In genomic region chr2:170744248-170745002, GRCh38 we compare ENCODE assay signal across 16 cellular contexts. TPM values are rescaled to one million over a fixed set of nuclear protein-coding genes. Genes with fewer than 3 reads are reported as not detected.
DNase-seq lines count a peak whose midpoint lies in the region; ATAC-seq and TF ChIP-seq lines count a peak whose summit lies in the region.
"Had no signal": no experiment of that assay in that cellular context is flagged by ENCODE, and none has a peak within 500 bp of the region (broad histone marks: within the 10 kb centered on the region; RNA-seq: fewer than 3 reads in every experiment).

No MANE protein-coding gene starts in this region.

- no peak overlapping the region for H3K4me2 ChIP-seq in osteoblast (ENCODE audit: insufficient read depth, low read length)

- DNase-seq in HL-60 (ENCODE audit: low read depth in 1 of 2, low spot score in 1 of 2) (peak; percentile 43 to 71), NCI-H226 (peak; percentile 70), amniotic epithelial cell (ENCODE audit: low read depth) (peak; percentile 89), myocyte (ENCODE audit: low read depth) (peak; percentile 43), osteoblast (ENCODE audit: insufficient read length, low spot score, missing footprints) (no peak), Ammon's horn (ENCODE audit: low spot score) (no peak)
- DNase-seq in effector memory CD4-positive, alpha-beta T cell: no peak
- DNase-seq: activated CD4-positive, alpha-beta T cell treated with anti-CD3 and anti-CD28 coated beads for 48 hours; BE2C; H9; NCI-H2171 treated with DMSO at 0.1 percent for 48 hours; pancreas had no signal

- peaks cover 4% of the 10 kb centered on the region for H3K4me1 ChIP-seq in osteoblast (ENCODE audit: insufficient read depth, low read length)
- H3K4me1 ChIP-seq in effector memory CD4-positive, alpha-beta T cell (ENCODE audit: control insufficient read depth, insufficient read depth, low read length, poor library complexity, severe bottlenecking): no peaks in the 10 kb centered on the region
- H3K4me1 ChIP-seq: BE2C, breast epithelium, pancreas had no signal

- H3K27me3 ChIP-seq in HL-60 (ENCODE audit: insufficient read depth, poor library complexity, severe bottlenecking): no peaks in the 10 kb centered on the region
- peaks cover 2% of the 10 kb centered on the region for H3K27me3 ChIP-seq in osteoblast (ENCODE audit: insufficient read depth, low read length)
- H3K27me3 ChIP-seq in effector memory CD4-positive, alpha-beta T cell (replicated peaks; ENCODE audit: control insufficient read depth, insufficient read depth, low read length, poor library complexity, severe bottlenecking): no peaks in the 10 kb centered on the region
- H3K27me3 ChIP-seq: BE2C, breast epithelium, pancreas had no signal

- no peak overlapping the region for H2AFZ ChIP-seq in osteoblast (ENCODE audit: low read length)

- no peak for ATAC-seq in HG02763 (IDR thresholded peaks at IDR 0.05; ENCODE audit: unreplicated experiment)

- H3K36me3 ChIP-seq in osteoblast (ENCODE audit: insufficient read depth, low read length): no peaks in the 10 kb centered on the region
- H3K36me3 ChIP-seq in effector memory CD4-positive, alpha-beta T cell (ENCODE audit: control insufficient read depth, insufficient read depth, low read length): no peaks in the 10 kb centered on the region
- H3K36me3 ChIP-seq: BE2C, breast epithelium, pancreas had no signal

- no peaks in the 10 kb centered on the region for H4K20me1 ChIP-seq in osteoblast (ENCODE audit: insufficient read depth, low read length)

- H3K27ac ChIP-seq in HL-60 (replicated peaks) (no peak overlapping the region), osteoblast (ENCODE audit: low read depth, low read length) (no peak overlapping the region)
- no peak overlapping the region for H3K27ac ChIP-seq in effector memory CD4-positive, alpha-beta T cell (ENCODE audit: insufficient read depth, low read length, poor library complexity, severe bottlenecking)
- H3K27ac ChIP-seq: breast epithelium, pancreas had no signal

- no peaks in the 10 kb centered on the region for H3K79me2 ChIP-seq in osteoblast (ENCODE audit: insufficient read depth, low read length)

- no peaks in the 10 kb centered on the region for H3K9me3 ChIP-seq in osteoblast (ENCODE audit: low read depth, low read length)
- no peaks in the 10 kb centered on the region for H3K9me3 ChIP-seq in effector memory CD4-positive, alpha-beta T cell (ENCODE audit: control insufficient read depth, low read length)
- H3K9me3 ChIP-seq: BE2C, breast epithelium, pancreas had no signal

- TF ChIP-seq CTCF in HL-60 (IDR thresholded peaks at IDR 0.05; ENCODE audit: insufficient read depth, low read length): no peak
- no peak for TF ChIP-seq CTCF in osteoblast (IDR thresholded peaks at IDR 0.05; ENCODE audit: extremely low read depth, low read depth, low read length)

- H3K4me3 ChIP-seq in HL-60 (replicated peaks; ENCODE audit: insufficient read depth, low read length) (no peak overlapping the region), osteoblast (ENCODE audit: insufficient read depth, low read length) (no peak overlapping the region)
- H3K4me3 ChIP-seq in effector memory CD4-positive, alpha-beta T cell (ENCODE audit: insufficient read depth, low read depth, low read length, poor library complexity, severe bottlenecking): no peak overlapping the region
- H3K4me3 ChIP-seq: breast epithelium, pancreas had no signal

RNA-seq across cellular contexts. Expression of gene ERICH2, which starts 25.8 kb away (rescaled TPM):
- total RNA-seq in myocyte (not detected in 2 replicates), osteoblast (0.59 TPM in 1 of 2 replicates, not detected in the other)
- polyA plus RNA-seq in myocyte (2012): 0.82 TPM
- total RNA-seq: T-helper 2 cell treated with Interferon-gamma antibody and Interleukin-4, amounts not matched to agents 100 ng/mL and 5 ng/mL, for 36 hours had no signal

RNA-seq across cellular contexts. Expression of gene SP5, which starts 29.3 kb away (rescaled TPM):
- total RNA-seq in myocyte (not detected in 2 replicates), osteoblast (not detected in 2 replicates)
- polyA plus RNA-seq in myocyte (2012): not detected
- polyA plus RNA-seq: keratinocyte had no signal

Comparison
In these comparisons a context has a peak if more than half of its experiments do, and no peak if none do; other contexts are left out.
1. DNase-seq: peak in HL-60 (2 of 2), NCI-H226 (single experiment), amniotic epithelial cell (single experiment) and myocyte (single experiment); none in osteoblast (single experiment), effector memory CD4-positive, alpha-beta T cell (0 of 3) and Ammon's horn (single experiment).